Comparison of ENCODE assay signal across 8 cellular contexts in genomic region chr6:36442671-36443497, GRCh38. TPM values are rescaled to one million over a fixed set of nuclear protein-coding genes. Genes with fewer than 3 reads are reported as not detected.
DNase-seq lines count a peak whose midpoint lies in the region; ATAC-seq and TF ChIP-seq lines count a peak whose summit lies in the region.

KCTD20 (plus strand) TSS chr6:36443000; CDS start chr6:36470098, 27,098 bp downstream.
PXT1 (minus strand) TSS chr6:36442854; CDS start chr6:36426082, 16,772 bp downstream.

- peak; percentile 84 for TF ChIP-seq POLR2A in GM19099 (IDR thresholded peaks at IDR 0.05; ENCODE audit: extremely low read depth, insufficient read length, low read depth)

- peak; percentile 65 for ATAC-seq in HG03342 (IDR thresholded peaks at IDR 0.05; ENCODE audit: unreplicated experiment)
- ATAC-seq in activated CD4-positive, alpha-beta T cell treated with anti-CD3 and anti-CD28 coated beads for 36 hours: peak; percentile 78

- peak within 1 kb of the TSS; percentile 97 for H3K27ac Mint-ChIP-seq in activated CD4-positive, alpha-beta T cell treated with anti-CD3 and anti-CD28 coated beads for 36 hours
- H3K27ac Mint-ChIP-seq in chondrocyte (ENCODE audit: unreplicated experiment): peak within 1 kb of the TSS; percentile 94

- CTCF ChIA-PET in activated CD4-positive, alpha-beta T cell treated with anti-CD3 and anti-CD28 coated beads for 36 hours (lab: Charles Lee): interaction anchor here (1.0 kb wide), 2 partner anchors 15 to 103 kb away, joined by 3 to 5 read pairs; no protein-coding TSS in a partner anchor

- TF ChIP-seq CTCF in chondrocyte (IDR thresholded peaks at IDR 0.05): peak; percentile 8

- peaks cover 5% of the 10 kb centered on the region for H3K36me3 Mint-ChIP-seq in activated CD4-positive, alpha-beta T cell treated with anti-CD3 and anti-CD28 coated beads for 36 hours (ENCODE audit: low read depth)
- H3K36me3 Mint-ChIP-seq in chondrocyte (ENCODE audit: low read depth): no peaks in the 10 kb centered on the region

- no peaks in the 10 kb centered on the region for H3K9me3 Mint-ChIP-seq in activated CD4-positive, alpha-beta T cell treated with anti-CD3 and anti-CD28 coated beads for 36 hours (ENCODE audit: low read depth)
- no peaks in the 10 kb centered on the region for H3K9me3 Mint-ChIP-seq in chondrocyte (ENCODE audit: low read depth)

- H3K27me3 ChIP-seq in layer of hippocampus (ENCODE audit: control insufficient read depth, insufficient read depth, low read length): no peaks in the 10 kb centered on the region

- intact Hi-C loops in activated CD4-positive, alpha-beta T cell treated with anti-CD3 and anti-CD28 coated beads for 36 hours (cut with DNase I, micrococcal nuclease): loop anchor here (1.0 to 5.0 kb wide), 10 partner anchors 20 to 711 kb away; partner anchors contain the start of genes STK38 (in 2 of the 2), MAPK14 (in 1 of the 2) and SRSF3 (in 1 of the 2)

- H3K4me1 Mint-ChIP-seq in activated CD4-positive, alpha-beta T cell treated with anti-CD3 and anti-CD28 coated beads for 36 hours: peaks cover 27% of the 10 kb centered on the region
- peaks cover 42% of the 10 kb centered on the region for H3K4me1 Mint-ChIP-seq in chondrocyte (ENCODE audit: low read depth)

- no peaks in the 10 kb centered on the region for H3K27me3 Mint-ChIP-seq in activated CD4-positive, alpha-beta T cell treated with anti-CD3 and anti-CD28 coated beads for 36 hours
- H3K27me3 Mint-ChIP-seq in chondrocyte (ENCODE audit: low read depth): no peaks in the 10 kb centered on the region

- peak within 1 kb of the TSS; percentile 95 for H3K4me3 Mint-ChIP-seq in activated CD4-positive, alpha-beta T cell treated with anti-CD3 and anti-CD28 coated beads for 36 hours
- H3K4me3 Mint-ChIP-seq in chondrocyte (ENCODE audit: unreplicated experiment): peak within 1 kb of the TSS; percentile 94

- H3K27ac ChIP-seq in layer of hippocampus (ENCODE audit: low read depth, low read length): peak within 1 kb of the TSS; percentile 93

- POLR2A ChIA-PET in activated CD4-positive, alpha-beta T cell treated with anti-CD3 and anti-CD28 coated beads for 36 hours (lab: Charles Lee): interaction anchor here (0.6 to 0.8 kb wide), 2 partner anchors 179 to 691 kb away, joined by 3 to 6 read pairs; no protein-coding TSS in a partner anchor

- DNase-seq in Ammon's horn (ENCODE audit: low spot score): peak; percentile 85
- peak; percentile 73 for DNase-seq in NCI-H446 treated with DMSO at 0.1 percent for 48 hours (lab: John Stamatoyannopoulos, UW)
- DNase-seq in activated CD4-positive, alpha-beta T cell treated with anti-CD3 and anti-CD28 coated beads for 36 hours: peak; percentile 94
- DNase-seq in chondrocyte (ENCODE audit: low spot score): peak; percentile 91
- DNase-seq in stimulated activated CD4-positive, alpha-beta T cell treated with anti-CD3 and anti-CD28 coated beads, Interleukin-1b, Interleukin-23, amount 100 ng/mL, for 1 hour (ENCODE audit: low read depth in 2 of 2): peak; percentile 63 to 64

RNA-seq across cellular contexts. Expression of gene KCTD20, which starts in this region (rescaled TPM):
- total RNA-seq in activated CD4-positive, alpha-beta T cell treated with anti-CD3 and anti-CD28 coated beads for 36 hours: 10 to 100 TPM; 46.5 to 50.6 TPM
- total RNA-seq in chondrocyte: 76.0 to 92.4 TPM (median 89.1 TPM) in 3 replicates

RNA-seq across cellular contexts. Expression of gene PXT1, which starts in this region (rescaled TPM):
- under 1 TPM; 0.11 to 0.14 TPM for total RNA-seq in activated CD4-positive, alpha-beta T cell treated with anti-CD3 and anti-CD28 coated beads for 36 hours
- total RNA-seq in chondrocyte: not detected in 3 replicates

Comparison
In these comparisons a context has a peak if more than half of its experiments do, and no peak if none do; other contexts are left out.
1. Peak in every context shown above with its lines: DNase-seq, ATAC-seq and H3K27ac ChIP-seq.